In the genomic region with DNA sequence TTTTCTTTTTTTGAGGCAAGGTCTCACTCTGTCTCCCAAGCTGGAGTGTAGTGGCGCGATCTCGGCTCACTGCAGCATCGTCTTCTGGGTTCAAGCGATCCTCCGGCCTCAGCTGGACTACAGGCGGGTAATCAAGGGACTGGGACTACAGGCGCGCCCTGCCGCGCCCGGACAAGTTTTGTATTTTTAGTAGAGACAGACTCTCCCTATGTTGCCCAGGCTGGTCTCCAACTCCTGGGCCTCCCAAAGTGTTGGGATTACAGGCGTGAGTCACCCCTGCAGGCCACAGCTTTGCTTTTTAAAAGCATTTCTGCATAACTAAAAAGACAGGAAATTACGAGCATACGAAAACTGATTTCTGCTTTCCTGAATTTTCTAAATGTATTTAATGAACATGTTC, we compare ENCODE assay signal across 1 cellular context.
TF ChIP-seq lines count a peak whose summit lies in the region.

No MANE protein-coding gene starts in this region.

TF ChIP-seq in WTC11, 78 proteins besides CTCF, POLR2A, EP300 and RAD21 (continued from another document):
- TF ChIP-seq, protein P1, sequence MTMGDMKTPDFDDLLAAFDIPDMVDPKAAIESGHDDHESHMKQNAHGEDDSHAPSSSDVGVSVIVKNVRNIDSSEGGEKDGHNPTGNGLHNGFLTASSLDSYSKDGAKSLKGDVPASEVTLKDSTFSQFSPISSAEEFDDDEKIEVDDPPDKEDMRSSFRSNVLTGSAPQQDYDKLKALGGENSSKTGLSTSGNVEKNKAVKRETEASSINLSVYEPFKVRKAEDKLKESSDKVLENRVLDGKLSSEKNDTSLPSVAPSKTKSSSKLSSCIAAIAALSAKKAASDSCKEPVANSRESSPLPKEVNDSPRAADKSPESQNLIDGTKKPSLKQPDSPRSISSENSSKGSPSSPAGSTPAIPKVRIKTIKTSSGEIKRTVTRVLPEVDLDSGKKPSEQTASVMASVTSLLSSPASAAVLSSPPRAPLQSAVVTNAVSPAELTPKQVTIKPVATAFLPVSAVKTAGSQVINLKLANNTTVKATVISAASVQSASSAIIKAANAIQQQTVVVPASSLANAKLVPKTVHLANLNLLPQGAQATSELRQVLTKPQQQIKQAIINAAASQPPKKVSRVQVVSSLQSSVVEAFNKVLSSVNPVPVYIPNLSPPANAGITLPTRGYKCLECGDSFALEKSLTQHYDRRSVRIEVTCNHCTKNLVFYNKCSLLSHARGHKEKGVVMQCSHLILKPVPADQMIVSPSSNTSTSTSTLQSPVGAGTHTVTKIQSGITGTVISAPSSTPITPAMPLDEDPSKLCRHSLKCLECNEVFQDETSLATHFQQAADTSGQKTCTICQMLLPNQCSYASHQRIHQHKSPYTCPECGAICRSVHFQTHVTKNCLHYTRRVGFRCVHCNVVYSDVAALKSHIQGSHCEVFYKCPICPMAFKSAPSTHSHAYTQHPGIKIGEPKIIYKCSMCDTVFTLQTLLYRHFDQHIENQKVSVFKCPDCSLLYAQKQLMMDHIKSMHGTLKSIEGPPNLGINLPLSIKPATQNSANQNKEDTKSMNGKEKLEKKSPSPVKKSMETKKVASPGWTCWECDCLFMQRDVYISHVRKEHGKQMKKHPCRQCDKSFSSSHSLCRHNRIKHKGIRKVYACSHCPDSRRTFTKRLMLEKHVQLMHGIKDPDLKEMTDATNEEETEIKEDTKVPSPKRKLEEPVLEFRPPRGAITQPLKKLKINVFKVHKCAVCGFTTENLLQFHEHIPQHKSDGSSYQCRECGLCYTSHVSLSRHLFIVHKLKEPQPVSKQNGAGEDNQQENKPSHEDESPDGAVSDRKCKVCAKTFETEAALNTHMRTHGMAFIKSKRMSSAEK (CRISPR knock-in tag; IDR thresholded peaks at IDR 0.05; ENCODE audit: borderline replicate concordance), result no peak
- no peak for TF ChIP-seq ESRRA (CRISPR knock-in tag; IDR thresholded peaks at IDR 0.05; ENCODE audit: borderline replicate concordance)
